14 cellular contexts compared by ENCODE assay signal in the genomic region with DNA sequence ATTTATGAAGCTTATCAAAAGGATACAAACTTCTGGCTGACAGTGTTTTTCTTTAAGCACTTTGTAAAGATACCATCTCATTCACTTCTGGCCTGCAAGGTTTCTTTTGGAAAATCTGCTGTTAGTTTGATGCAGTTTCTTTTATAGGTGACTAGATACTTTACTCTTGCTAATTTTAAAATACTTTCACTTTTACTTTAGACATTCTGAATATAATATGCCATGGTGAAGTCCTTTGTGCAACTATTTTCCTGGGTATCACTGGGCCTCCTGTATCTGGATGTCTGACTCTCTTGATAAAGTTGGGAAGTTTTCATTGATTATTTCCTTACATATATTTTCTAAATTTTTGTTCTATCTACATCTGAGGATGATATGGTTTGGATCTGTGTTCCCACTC.
"Had no signal": no experiment of that assay in that cellular context is flagged by ENCODE, and none has a peak within 500 bp of the region (broad histone marks: within the 10 kb centered on the region; RNA-seq: fewer than 3 reads in every experiment).

No MANE protein-coding gene starts in this region.

- H3K27ac Mint-ChIP-seq: activated T-cell treated with anti-CD3 and anti-CD28 coated beads, Interleukin-2, amount 50 U/mL, for 24 hours; brain; stimulated activated naive B cell treated with anti-CD40 and anti-IgM and Interleukin-4, amounts not matched to agents 10 μg/mL and 1 μg/mL and 100 μg/mL, for 72 hours had no signal

- DNase-seq: activated CD4-positive, alpha-beta T cell treated with anti-CD3 and anti-CD28 coated beads for 4 hours; activated T-cell treated with anti-CD3 and anti-CD28 coated beads, Interleukin-2, amount 50 U/mL, for 24 hours; amygdala; central memory CD4-positive, alpha-beta T cell; left lung; mammary epithelial cell; posterior cingulate gyrus; retina; stimulated activated CD4-positive, alpha-beta T cell treated with anti-CD3 and anti-CD28 coated beads, Interleukin-2, amount 100 ng/mL, for 48 hours; stimulated activated naive B cell treated with anti-CD40 and anti-IgM and Interleukin-4, amounts not matched to agents 10 μg/mL and 1 μg/mL and 100 μg/mL, for 72 hours; substantia nigra; uterus; WERI-Rb-1 had no signal

- H3K27me3 Mint-ChIP-seq: activated T-cell treated with anti-CD3 and anti-CD28 coated beads, Interleukin-2, amount 50 U/mL, for 24 hours; brain; stimulated activated naive B cell treated with anti-CD40 and anti-IgM and Interleukin-4, amounts not matched to agents 10 μg/mL and 1 μg/mL and 100 μg/mL, for 72 hours had no signal

- H3K4me3 Mint-ChIP-seq: activated T-cell treated with anti-CD3 and anti-CD28 coated beads, Interleukin-2, amount 50 U/mL, for 24 hours; brain; stimulated activated naive B cell treated with anti-CD40 and anti-IgM and Interleukin-4, amounts not matched to agents 10 μg/mL and 1 μg/mL and 100 μg/mL, for 72 hours had no signal

- H3K4me1 Mint-ChIP-seq: brain; stimulated activated naive B cell treated with anti-CD40 and anti-IgM and Interleukin-4, amounts not matched to agents 10 μg/mL and 1 μg/mL and 100 μg/mL, for 72 hours had no signal

- ATAC-seq: left lung; stimulated activated naive B cell treated with anti-CD40 and anti-IgM and Interleukin-4, amounts not matched to agents 10 μg/mL and 1 μg/mL and 100 μg/mL, for 72 hours had no signal
